29 cellular contexts compared by ENCODE assay signal in genomic region chr4:168575473-168575872, GRCh38.
"Had no signal": no experiment of that assay in that cellular context is flagged by ENCODE, and none has a peak within 500 bp of the region (broad histone marks: within the 10 kb centered on the region; RNA-seq: fewer than 3 reads in every experiment).

No MANE protein-coding gene starts in this region.

- FAIRE-seq: K562, RCC 7860, TTC549 had no signal

- H3K27me3 ChIP-seq: adrenal gland, body of pancreas, breast epithelium, SJSA1 had no signal

- H3K9ac ChIP-seq: SK-N-SH had no signal

- DNase-seq: activated CD4-positive, alpha-beta T cell treated with anti-CD3 and anti-CD28 coated beads, Interleukin-2, amount 10 ng/mL, durations not matched to agents 24 days and 14 days; activated CD4-positive, alpha-beta T cell treated with anti-CD3 and anti-CD28 coated beads, Interleukin-2, amount 50 U/mL, for 4 hours; activated CD8-positive, alpha-beta T cell treated with anti-CD3 and anti-CD28 coated beads for 36 hours; activated gamma-delta T cell treated with Interleukin-2 at 50 U/mL for 16 hours; activated naive CD4-positive, alpha-beta T cell treated with anti-CD3 and anti-CD28 coated beads for 36 hours; activated naive CD8-positive, alpha-beta T cell treated with anti-CD3 and anti-CD28 coated beads, Interleukin-2, amount 10 ng/mL, durations not matched to agents 7 days and 5 days; activated T-cell treated with anti-CD3 and anti-CD28 coated beads, Interleukin-2, amount 50 U/mL, for 24 hours; adrenal gland; body of pancreas; IMR-90; Karpas-422; NCI-H1048; NCI-H1105 treated with DMSO at 0.1 percent for 48 hours; NCI-H1436; NCI-H1694; NCI-H2029; NCI-H345; NCI-H748 treated with DMSO at 0.1 percent for 48 hours; PC-9; SHP77 treated with DMSO at 0.1 percent for 48 hours; SK-N-SH had no signal

- H3K4me1 Mint-ChIP-seq: activated CD4-positive, alpha-beta T cell treated with anti-CD3 and anti-CD28 coated beads, Interleukin-2, amount 10 ng/mL, durations not matched to agents 24 days and 14 days; activated naive CD8-positive, alpha-beta T cell treated with anti-CD3 and anti-CD28 coated beads, Interleukin-2, amount 10 ng/mL, durations not matched to agents 7 days and 5 days had no signal

- H3K4me3 Mint-ChIP-seq: activated CD4-positive, alpha-beta T cell treated with anti-CD3 and anti-CD28 coated beads, Interleukin-2, amount 10 ng/mL, durations not matched to agents 24 days and 14 days; activated CD8-positive, alpha-beta T cell treated with anti-CD3 and anti-CD28 coated beads for 36 hours; activated naive CD4-positive, alpha-beta T cell treated with anti-CD3 and anti-CD28 coated beads for 36 hours; activated naive CD8-positive, alpha-beta T cell treated with anti-CD3 and anti-CD28 coated beads, Interleukin-2, amount 10 ng/mL, durations not matched to agents 7 days and 5 days; activated T-cell treated with anti-CD3 and anti-CD28 coated beads, Interleukin-2, amount 50 U/mL, for 24 hours; T-helper 1 cell treated with Interleukin-12 subunit alpha and Interleukin-12 subunit beta and Interleukin-4 antibody, amounts not matched to agents 30 μg/mL and 1 μg/mL, for 36 hours; T-helper 2 cell treated with Interferon-gamma antibody and Interleukin-4, amounts not matched to agents 5 μg/mL and 100 μg/mL, for 36 hours had no signal

- H3K4me2 ChIP-seq: PC-9 had no signal

- H3K9me3 Mint-ChIP-seq: activated CD4-positive, alpha-beta T cell treated with anti-CD3 and anti-CD28 coated beads, Interleukin-2, amount 10 ng/mL, durations not matched to agents 24 days and 14 days; activated CD8-positive, alpha-beta T cell treated with anti-CD3 and anti-CD28 coated beads for 36 hours; activated naive CD8-positive, alpha-beta T cell treated with anti-CD3 and anti-CD28 coated beads, Interleukin-2, amount 10 ng/mL, durations not matched to agents 7 days and 5 days; T-helper 1 cell treated with Interleukin-12 subunit alpha and Interleukin-12 subunit beta and Interleukin-4 antibody, amounts not matched to agents 30 μg/mL and 1 μg/mL, for 36 hours; T-helper 2 cell treated with Interferon-gamma antibody and Interleukin-4, amounts not matched to agents 5 μg/mL and 100 μg/mL, for 36 hours had no signal

- H3K36me3 ChIP-seq: adrenal gland, breast epithelium, SJSA1 had no signal

- H3K4me3 ChIP-seq: adrenal gland, body of pancreas, breast epithelium, K562, PC-9, SJSA1 had no signal

- H3K4me1 ChIP-seq: adrenal gland, body of pancreas, breast epithelium had no signal

- H2AFZ ChIP-seq: PC-9 had no signal

- H3K36me3 Mint-ChIP-seq: activated naive CD8-positive, alpha-beta T cell treated with anti-CD3 and anti-CD28 coated beads, Interleukin-2, amount 10 ng/mL, durations not matched to agents 7 days and 5 days had no signal

- H3K27ac Mint-ChIP-seq: activated CD4-positive, alpha-beta T cell treated with anti-CD3 and anti-CD28 coated beads, Interleukin-2, amount 10 ng/mL, durations not matched to agents 24 days and 14 days; activated CD8-positive, alpha-beta T cell treated with anti-CD3 and anti-CD28 coated beads for 36 hours; activated naive CD4-positive, alpha-beta T cell treated with anti-CD3 and anti-CD28 coated beads for 36 hours; activated naive CD8-positive, alpha-beta T cell treated with anti-CD3 and anti-CD28 coated beads, Interleukin-2, amount 10 ng/mL, durations not matched to agents 7 days and 5 days; activated T-cell treated with anti-CD3 and anti-CD28 coated beads, Interleukin-2, amount 50 U/mL, for 24 hours; T-helper 1 cell treated with Interleukin-12 subunit alpha and Interleukin-12 subunit beta and Interleukin-4 antibody, amounts not matched to agents 30 μg/mL and 1 μg/mL, for 36 hours; T-helper 2 cell treated with Interferon-gamma antibody and Interleukin-4, amounts not matched to agents 5 μg/mL and 100 μg/mL, for 36 hours had no signal

- H3K9me3 ChIP-seq: adrenal gland, body of pancreas, breast epithelium, SJSA1, SK-N-SH had no signal

- H3K27ac ChIP-seq: adrenal gland, body of pancreas, breast epithelium, PC-9, RWPE1, SJSA1 had no signal

- ATAC-seq: activated CD8-positive, alpha-beta T cell treated with anti-CD3 and anti-CD28 coated beads for 36 hours; body of pancreas; K562 had no signal
